In genomic region chr5:34042302-34042701, GRCh38 we compare ENCODE assay signal across 1 cellular context.
TF ChIP-seq lines count a peak whose summit lies in the region.

No MANE protein-coding gene starts in this region.

TF ChIP-seq in K562, 482 proteins besides CTCF, POLR2A, EP300 and RAD21 (continued from another document):
- 0 out of 2 replicates have a peak, but pooled peaks have one; percentile 8 for TF ChIP-seq PKNOX1 (IDR thresholded peaks at IDR 0.05)
TF ChIP-seq in K562: peak in this region for 1.
